Comparison of ENCODE assay signal across 8 cellular contexts in the genomic region with DNA sequence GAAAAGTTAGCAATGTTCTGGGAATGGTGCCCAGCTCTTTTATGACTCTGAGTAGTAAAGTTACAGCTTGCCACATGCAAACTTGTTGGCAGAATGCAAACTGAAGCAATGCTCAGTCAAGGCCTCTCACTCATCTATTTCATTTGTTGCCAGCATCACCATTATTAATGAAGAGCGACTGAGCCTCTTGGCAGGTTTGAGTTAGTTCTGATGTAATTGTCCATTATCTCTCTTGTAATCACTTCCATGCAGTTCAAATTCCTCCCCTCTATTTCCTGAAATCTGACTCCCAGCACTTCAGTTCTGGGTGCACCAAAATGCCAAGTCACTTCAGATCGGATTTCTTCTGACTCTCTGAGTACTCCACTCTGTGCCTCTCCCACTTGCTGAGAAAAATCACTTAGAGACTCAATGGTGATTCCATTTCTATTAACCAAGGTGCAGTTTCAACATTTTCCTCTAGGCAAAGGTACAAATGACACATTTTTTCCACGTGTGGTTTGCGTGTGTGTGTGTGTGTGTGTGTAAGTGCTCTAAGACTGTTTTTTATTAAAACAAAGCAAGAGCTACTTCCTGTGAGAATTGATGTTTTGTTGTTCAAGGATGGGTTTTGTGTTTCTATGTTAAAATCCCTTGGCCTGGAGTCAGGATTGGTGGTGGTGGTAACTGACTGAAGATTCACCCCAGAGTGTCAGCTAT.
A peak's percentile ranks its signal among the peaks of the same experiment; 100 is the strongest.
DNase-seq lines count a peak whose midpoint lies in the region; ATAC-seq and TF ChIP-seq lines count a peak whose summit lies in the region.

No MANE protein-coding gene starts in this region.

- 23 to 25% methylated on average over 4 of the region's 4 CpGs for WGBS in sigmoid colon, 2 donors

- H3K9me2 ChIP-seq in HCT116 (ENCODE audit: insufficient read depth), result no peaks in the 10 kb centered on the region

- peak overlapping the region; percentile 67 for H3K4me2 ChIP-seq in HCT116 (ENCODE audit: low read length)

- no peak for TF ChIP-seq POLR2A in HCT116 (IDR thresholded peaks at IDR 0.05; ENCODE audit: borderline replicate concordance, extremely low read depth, insufficient read depth, insufficient read length)
- no peak for TF ChIP-seq POLR2A in sigmoid colon (IDR thresholded peaks at IDR 0.05)

- H3K79me2 ChIP-seq in HCT116 (ENCODE audit: insufficient read depth, low read length), result no peaks in the 10 kb centered on the region

- no peaks in the 10 kb centered on the region for H3K27me3 ChIP-seq in HCT116 (ENCODE audit: insufficient read depth, low read length)
- no peaks in the 10 kb centered on the region for H3K27me3 ChIP-seq in sigmoid colon

- POLR2A ChIA-PET in HCT116 (lab: Charles Lee), result no interaction called here

- no peak for TF ChIP-seq EP300 in sigmoid colon (IDR thresholded peaks at IDR 0.05)

- TF ChIP-seq CTCF in HCT116 (IDR thresholded peaks at IDR 0.05 in 2 of 3, conservative IDR thresholded peaks at IDR 0.05 in 1 of 3; ENCODE audit: borderline replicate concordance in 1 of 3, insufficient read depth in 1 of 3, low read depth in 2 of 3, low read length in 2 of 3) (0 out of 6 replicates have a peak, but pooled peaks of 1 of the 3 experiments have one; percentile 14), sigmoid colon (IDR thresholded peaks at IDR 0.05) (no peak)

- H3K9ac ChIP-seq in HCT116 (ENCODE audit: low read length), result no peak overlapping the region

- peak overlapping the region; percentile 32 for H3K27ac ChIP-seq in HCT116 (ENCODE audit: low read depth, low read length)
- peak overlapping the region in 3 of 4 donors; percentile 40 to 54 (median 53) for H3K27ac ChIP-seq in sigmoid colon

- H2AFZ ChIP-seq in HCT116 (ENCODE audit: low read depth, low read length, poor library complexity, severe bottlenecking), result peak overlapping the region; percentile 67

- no peak for TF ChIP-seq RAD21 in HCT116 (IDR thresholded peaks at IDR 0.05; ENCODE audit: low read depth)

- H3K36me3 ChIP-seq in HCT116 (ENCODE audit: control insufficient read depth in 1 of 2, insufficient read depth in 2 of 2, low read length in 2 of 2) (no peaks in the 10 kb centered on the region), sigmoid colon (no peaks in the 10 kb centered on the region)

- H4K20me1 ChIP-seq in HCT116 (ENCODE audit: insufficient read depth), result no peaks in the 10 kb centered on the region

- ATAC-seq in HCT116 (peak; percentile 72), HG03457 (IDR thresholded peaks at IDR 0.05; ENCODE audit: unreplicated experiment) (no peak)

- TSS peak; percentile 73 for BruUV-seq in HCT116 (replicated peaks; lab: Mats Ljungman, UMichigan)

- DNase-seq in HCT116 (ENCODE audit: low read depth, low spot score) (peak; percentile 36), fibroblast of the conjunctiva (ENCODE audit: low read depth) (peak; percentile 99), sigmoid colon (peak; percentile 70), Ammon's horn (ENCODE audit: low spot score) (no peak), cerebellum (ENCODE audit: low spot score) (no peak), GM19240 (ENCODE audit: insufficient read length, low spot score) (no peak)

- H3K4me3 ChIP-seq in HCT116 (replicated peaks in 1 of 2; ENCODE audit: low read depth in 1 of 2, low read length in 2 of 2) (peak overlapping the region in 1 of 2 experiments; percentile 14; a peak in 2 of 4 replicates), sigmoid colon (no peak overlapping the region)

- no peaks in the 10 kb centered on the region for H3K9me3 ChIP-seq in HCT116 (ENCODE audit: control insufficient read depth in 1 of 2, insufficient read depth in 1 of 2, low read depth in 1 of 2, low read length in 2 of 2)
- no peaks in the 10 kb centered on the region for H3K9me3 ChIP-seq in sigmoid colon

- CTCF ChIA-PET in HCT116 (lab: Charles Lee), result interaction anchor here (1.1 kb wide), 2 partner anchors 12 to 235 kb away, joined by 3 read pairs; no protein-coding TSS in a partner anchor

- intact Hi-C loops in HCT116 (cut with micrococcal nuclease) (no loop called here), sigmoid colon (cut with DNase I) (no loop called here)

- H3K4me1 ChIP-seq in HCT116 (ENCODE audit: control insufficient read depth in 1 of 2, insufficient read depth in 2 of 2, low read length in 2 of 2) (peaks cover 16 to 21% of the 10 kb centered on the region in 2 experiments), sigmoid colon (peaks cover 0 to 17% (median 14%) of the 10 kb centered on the region in 4 donors)

- RAD21 ChIA-PET in HCT116 (lab: Charles Lee; ENCODE audit: low non-redundant PET in 1 of 2, low total read pairs in 2 of 2, uncharacterized antibody in 2 of 2, unreplicated experiment in 2 of 2), result interaction anchor here in 1 of 2 experiments (0.7 kb wide), 1 partner anchor 17 kb away, joined by 4 read pairs; no protein-coding TSS in a partner anchor

TF ChIP-seq in HCT116, 20 proteins besides CTCF, POLR2A, EP300 and RAD21 (continues in another document):
- TF ChIP-seq FOSL1 (IDR thresholded peaks at IDR 0.05; ENCODE audit: low read depth), result no peak; the same call in 1 of the 2 replicates
- no peak for TF ChIP-seq ATF3 (IDR thresholded peaks at IDR 0.05)
- peak; percentile 69; the same call in 1 of the 2 replicates for TF ChIP-seq CEBPB (IDR thresholded peaks at IDR 0.05; ENCODE audit: low read depth)
- TF ChIP-seq SP1 (IDR thresholded peaks at IDR 0.05; ENCODE audit: low read depth), result peak; percentile 70
- TF ChIP-seq ELF1 (IDR thresholded peaks at IDR 0.05; ENCODE audit: borderline replicate concordance, low read depth), result peak; percentile 65
- TF ChIP-seq, protein P1, sequence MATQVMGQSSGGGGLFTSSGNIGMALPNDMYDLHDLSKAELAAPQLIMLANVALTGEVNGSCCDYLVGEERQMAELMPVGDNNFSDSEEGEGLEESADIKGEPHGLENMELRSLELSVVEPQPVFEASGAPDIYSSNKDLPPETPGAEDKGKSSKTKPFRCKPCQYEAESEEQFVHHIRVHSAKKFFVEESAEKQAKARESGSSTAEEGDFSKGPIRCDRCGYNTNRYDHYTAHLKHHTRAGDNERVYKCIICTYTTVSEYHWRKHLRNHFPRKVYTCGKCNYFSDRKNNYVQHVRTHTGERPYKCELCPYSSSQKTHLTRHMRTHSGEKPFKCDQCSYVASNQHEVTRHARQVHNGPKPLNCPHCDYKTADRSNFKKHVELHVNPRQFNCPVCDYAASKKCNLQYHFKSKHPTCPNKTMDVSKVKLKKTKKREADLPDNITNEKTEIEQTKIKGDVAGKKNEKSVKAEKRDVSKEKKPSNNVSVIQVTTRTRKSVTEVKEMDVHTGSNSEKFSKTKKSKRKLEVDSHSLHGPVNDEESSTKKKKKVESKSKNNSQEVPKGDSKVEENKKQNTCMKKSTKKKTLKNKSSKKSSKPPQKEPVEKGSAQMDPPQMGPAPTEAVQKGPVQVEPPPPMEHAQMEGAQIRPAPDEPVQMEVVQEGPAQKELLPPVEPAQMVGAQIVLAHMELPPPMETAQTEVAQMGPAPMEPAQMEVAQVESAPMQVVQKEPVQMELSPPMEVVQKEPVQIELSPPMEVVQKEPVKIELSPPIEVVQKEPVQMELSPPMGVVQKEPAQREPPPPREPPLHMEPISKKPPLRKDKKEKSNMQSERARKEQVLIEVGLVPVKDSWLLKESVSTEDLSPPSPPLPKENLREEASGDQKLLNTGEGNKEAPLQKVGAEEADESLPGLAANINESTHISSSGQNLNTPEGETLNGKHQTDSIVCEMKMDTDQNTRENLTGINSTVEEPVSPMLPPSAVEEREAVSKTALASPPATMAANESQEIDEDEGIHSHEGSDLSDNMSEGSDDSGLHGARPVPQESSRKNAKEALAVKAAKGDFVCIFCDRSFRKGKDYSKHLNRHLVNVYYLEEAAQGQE (IDR thresholded peaks at IDR 0.05; ENCODE audit: low read depth), result no peak
- no peak for TF ChIP-seq SIN3A (IDR thresholded peaks at IDR 0.05; ENCODE audit: low read depth)

TF ChIP-seq in PFSK-1, 5 proteins besides CTCF, POLR2A, EP300 and RAD21:
- peak; percentile 83; the same call in 1 of the 2 replicates for TF ChIP-seq SIN3A (IDR thresholded peaks at IDR 0.05; ENCODE audit: borderline replicate concordance, insufficient read depth, low read length)
- peak; percentile 57; the same call in 1 of the 2 replicates for TF ChIP-seq POLR2AphosphoS5 (IDR thresholded peaks at IDR 0.05; ENCODE audit: low read depth, low read length)
- TF ChIP-seq, protein P1 (IDR thresholded peaks at IDR 0.05; ENCODE audit: insufficient read depth in 1 of 2, low read depth in 2 of 2, low read length in 2 of 2), result peak in 1 of 2 experiments; percentile 67; a peak in 1 of 4 replicates
- TF ChIP-seq TAF1 (IDR thresholded peaks at IDR 0.05; ENCODE audit: borderline replicate concordance, insufficient read depth, low read length), result no peak; the same call in 1 of the 2 replicates
- TF ChIP-seq FOXP2 (optimal IDR thresholded peaks at IDR 0.05; ENCODE audit: borderline replicate concordance, extremely low read depth, extremely low read length, insufficient read depth), result no peak

Comparison
In these comparisons a context has a peak if more than half of its experiments do, and no peak if none do; other contexts are left out.
1. DNase-seq: peak in HCT116 (single experiment), fibroblast of the conjunctiva (single experiment) and sigmoid colon (single experiment); none in Ammon's horn (single experiment), cerebellum (single experiment) and GM19240 (single experiment).